Comparison of ENCODE assay signal across 2 cellular contexts in the genomic region with DNA sequence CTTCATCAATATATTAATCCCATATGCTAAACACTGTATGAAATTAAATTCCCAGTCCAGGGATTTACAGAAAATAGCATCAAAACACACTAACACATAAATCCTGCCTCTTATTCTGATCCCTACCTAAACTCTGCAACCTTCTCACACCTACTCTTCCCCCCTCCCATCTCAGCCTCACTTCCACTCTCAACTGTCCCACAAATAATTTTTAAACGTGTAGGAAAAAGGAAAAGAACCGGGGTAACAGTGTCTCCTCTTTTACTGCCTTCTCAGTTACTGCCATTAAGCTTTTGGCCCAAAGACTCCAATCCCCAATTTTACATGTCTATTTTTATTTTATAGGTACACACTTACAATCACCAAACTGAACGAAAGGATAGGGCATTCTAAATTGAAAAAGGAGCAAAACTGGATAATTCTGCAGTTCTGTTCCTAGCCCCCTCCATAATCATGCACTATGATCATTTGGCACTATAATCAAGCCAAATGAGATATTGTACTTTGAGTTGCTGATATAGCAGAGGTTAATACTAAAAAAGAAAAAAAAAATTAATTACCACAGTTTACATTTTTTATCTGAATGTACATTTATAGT.
TF ChIP-seq lines count a peak whose summit lies in the region.

No MANE protein-coding gene starts in this region.

TF ChIP-seq in IMR-90, 13 proteins besides CTCF, POLR2A, EP300 and RAD21:
- TF ChIP-seq RCOR1 (IDR thresholded peaks at IDR 0.05; ENCODE audit: insufficient replicate concordance, low read length) (no peak), BHLHE40 (IDR thresholded peaks at IDR 0.05; ENCODE audit: low read depth, low read length) (no peak), CHD1 (IDR thresholded peaks at IDR 0.05; ENCODE audit: low read depth, low read length) (no peak), MAFK (IDR thresholded peaks at IDR 0.05; ENCODE audit: low read depth, low read length) (no peak), NFE2L2 (IDR thresholded peaks at IDR 0.05; ENCODE audit: low read depth, low read length) (no peak), CEBPB (IDR thresholded peaks at IDR 0.05; ENCODE audit: low read depth, low read length) (no peak), MAZ (IDR thresholded peaks at IDR 0.05; ENCODE audit: borderline replicate concordance, low read depth, low read length) (no peak), FOS (IDR thresholded peaks at IDR 0.05; ENCODE audit: low read depth, low read length) (no peak)

TF ChIP-seq in neural cell, 6 proteins besides CTCF, POLR2A, EP300 and RAD21:
- TF ChIP-seq TAF1 (IDR thresholded peaks at IDR 0.05; ENCODE audit: low read depth) (no peak), POLR2AphosphoS5 (IDR thresholded peaks at IDR 0.05) (no peak), MXI1 (conservative IDR thresholded peaks at IDR 0.05; ENCODE audit: poor library complexity, severe bottlenecking) (no peak), EZH2 (IDR thresholded peaks at IDR 0.05; ENCODE audit: borderline replicate concordance, insufficient read depth, low read length, poor library complexity, severe bottlenecking) (no peak), SMC3 (conservative IDR thresholded peaks at IDR 0.05; ENCODE audit: poor library complexity) (no peak)
- TF ChIP-seq, protein P1, sequence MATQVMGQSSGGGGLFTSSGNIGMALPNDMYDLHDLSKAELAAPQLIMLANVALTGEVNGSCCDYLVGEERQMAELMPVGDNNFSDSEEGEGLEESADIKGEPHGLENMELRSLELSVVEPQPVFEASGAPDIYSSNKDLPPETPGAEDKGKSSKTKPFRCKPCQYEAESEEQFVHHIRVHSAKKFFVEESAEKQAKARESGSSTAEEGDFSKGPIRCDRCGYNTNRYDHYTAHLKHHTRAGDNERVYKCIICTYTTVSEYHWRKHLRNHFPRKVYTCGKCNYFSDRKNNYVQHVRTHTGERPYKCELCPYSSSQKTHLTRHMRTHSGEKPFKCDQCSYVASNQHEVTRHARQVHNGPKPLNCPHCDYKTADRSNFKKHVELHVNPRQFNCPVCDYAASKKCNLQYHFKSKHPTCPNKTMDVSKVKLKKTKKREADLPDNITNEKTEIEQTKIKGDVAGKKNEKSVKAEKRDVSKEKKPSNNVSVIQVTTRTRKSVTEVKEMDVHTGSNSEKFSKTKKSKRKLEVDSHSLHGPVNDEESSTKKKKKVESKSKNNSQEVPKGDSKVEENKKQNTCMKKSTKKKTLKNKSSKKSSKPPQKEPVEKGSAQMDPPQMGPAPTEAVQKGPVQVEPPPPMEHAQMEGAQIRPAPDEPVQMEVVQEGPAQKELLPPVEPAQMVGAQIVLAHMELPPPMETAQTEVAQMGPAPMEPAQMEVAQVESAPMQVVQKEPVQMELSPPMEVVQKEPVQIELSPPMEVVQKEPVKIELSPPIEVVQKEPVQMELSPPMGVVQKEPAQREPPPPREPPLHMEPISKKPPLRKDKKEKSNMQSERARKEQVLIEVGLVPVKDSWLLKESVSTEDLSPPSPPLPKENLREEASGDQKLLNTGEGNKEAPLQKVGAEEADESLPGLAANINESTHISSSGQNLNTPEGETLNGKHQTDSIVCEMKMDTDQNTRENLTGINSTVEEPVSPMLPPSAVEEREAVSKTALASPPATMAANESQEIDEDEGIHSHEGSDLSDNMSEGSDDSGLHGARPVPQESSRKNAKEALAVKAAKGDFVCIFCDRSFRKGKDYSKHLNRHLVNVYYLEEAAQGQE (IDR thresholded peaks at IDR 0.05; ENCODE audit: borderline replicate concordance), result no peak
